Comparison of ENCODE assay signal across 8 cellular contexts in the genomic region with DNA sequence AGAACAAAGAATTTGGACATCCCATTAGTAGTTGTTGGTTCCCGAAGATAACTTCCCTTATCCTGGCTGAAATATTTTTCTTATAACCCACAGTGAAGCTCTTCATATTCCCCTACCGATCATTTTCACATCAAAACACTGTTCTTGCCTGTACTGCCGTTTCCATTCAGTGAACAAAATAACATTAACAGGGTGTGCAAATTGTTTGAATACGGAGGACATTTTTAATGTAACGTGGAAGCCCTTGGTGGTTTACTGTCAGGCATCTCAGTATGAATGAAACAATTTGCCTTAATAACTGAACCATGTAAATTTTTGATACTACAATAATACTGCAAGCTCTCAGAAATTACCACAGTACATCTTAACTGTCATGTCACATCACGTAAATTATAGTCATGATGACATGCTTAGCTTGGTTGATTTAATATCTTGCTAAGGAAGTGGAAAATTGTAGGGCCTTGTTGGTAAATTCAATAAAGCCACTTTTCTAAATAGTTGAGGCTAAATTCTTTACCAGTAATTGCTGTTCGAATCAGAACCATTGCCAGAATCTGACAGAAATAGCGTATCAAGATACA.
"Had no signal": no experiment of that assay in that cellular context is flagged by ENCODE, and none has a peak within 500 bp of the region (broad histone marks: within the 10 kb centered on the region; RNA-seq: fewer than 3 reads in every experiment).

No MANE protein-coding gene starts in this region.

- H3K4me3 ChIP-seq: GM23248, HAP-1, K562 had no signal

- H3K9me3 Mint-ChIP-seq: HFFc6 had no signal

- H3K27ac Mint-ChIP-seq: HFFc6 had no signal

- H3K36me3 ChIP-seq: HAP-1 had no signal

- H3K27ac ChIP-seq: GM23248 had no signal

- H3K4me3 Mint-ChIP-seq: HFFc6 had no signal

- H3K9ac ChIP-seq: GM23248 had no signal

- ATAC-seq: K562 had no signal

- H3K9me3 ChIP-seq: HAP-1 had no signal

- DNase-seq: GM23248, GOT3, H7, HFFc6, IMR-90, KG1 had no signal
